Comparison of ENCODE assay signal across 8 cellular contexts in the genomic region with DNA sequence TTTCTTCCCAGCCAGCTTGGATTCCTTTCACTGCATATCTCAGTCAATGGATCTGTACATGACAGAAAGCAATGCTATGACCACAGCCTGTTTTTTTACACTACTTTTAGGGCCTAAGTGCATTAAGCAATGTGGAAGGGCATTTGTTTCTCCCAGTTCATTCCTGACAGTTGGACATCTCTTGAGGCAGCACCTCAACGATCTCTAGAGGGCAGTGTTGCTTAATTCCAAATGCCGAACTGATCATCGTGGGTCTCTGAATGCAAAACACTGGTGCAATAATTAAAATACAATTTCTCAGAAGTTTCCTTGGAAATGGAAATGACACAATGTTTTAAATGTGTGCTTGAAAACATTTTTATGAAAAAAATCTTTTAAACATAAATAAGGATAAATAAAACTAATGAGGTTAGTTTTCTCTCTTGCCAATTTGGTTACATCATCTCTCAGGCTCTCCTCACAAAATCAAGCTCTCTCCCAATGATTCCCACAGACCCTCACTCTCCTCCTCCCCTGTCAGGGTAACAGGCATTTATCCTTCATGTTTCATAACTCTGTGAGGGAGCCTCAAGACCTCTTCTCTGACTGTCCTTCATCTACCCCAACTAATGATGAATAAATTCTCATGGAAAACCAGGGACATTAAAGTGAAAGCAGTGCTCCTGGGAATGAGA.
A peak's percentile ranks its signal among the peaks of the same experiment; 100 is the strongest.
DNase-seq lines count a peak whose midpoint lies in the region; ATAC-seq and TF ChIP-seq lines count a peak whose summit lies in the region.

No MANE protein-coding gene starts in this region.

- peaks cover 6% of the 10 kb centered on the region for H3K4me1 Mint-ChIP-seq in activated naive CD8-positive, alpha-beta T cell treated with anti-CD3 and anti-CD28 coated beads, Interleukin-2, amount 10 ng/mL, durations not matched to agents 7 days and 5 days

- peaks cover 9% of the 10 kb centered on the region for H3K4me1 ChIP-seq in cardiac muscle cell (ENCODE audit: low read depth)

- no peaks in the 10 kb centered on the region for H3K9me3 ChIP-seq in cardiac muscle cell (ENCODE audit: low read depth)

- intact Hi-C loops in posterior cingulate gyrus (cut with DNase I), result loop anchor here (10.0 kb wide), 2 partner anchors 191 to 401 kb away; partner anchors contain the start of gene SLC16A7

- H3K27ac ChIP-seq in cardiac muscle cell, result peak overlapping the region; percentile 45

- no peaks in the 10 kb centered on the region for H3K36me3 Mint-ChIP-seq in activated naive CD8-positive, alpha-beta T cell treated with anti-CD3 and anti-CD28 coated beads, Interleukin-2, amount 10 ng/mL, durations not matched to agents 7 days and 5 days

- H3K9me3 Mint-ChIP-seq in activated naive CD8-positive, alpha-beta T cell treated with anti-CD3 and anti-CD28 coated beads, Interleukin-2, amount 10 ng/mL, durations not matched to agents 7 days and 5 days, result no peaks in the 10 kb centered on the region

- H3K27me3 Mint-ChIP-seq in activated naive CD8-positive, alpha-beta T cell treated with anti-CD3 and anti-CD28 coated beads, Interleukin-2, amount 10 ng/mL, durations not matched to agents 7 days and 5 days, result peaks cover 2% of the 10 kb centered on the region

- peak; percentile 87 for ATAC-seq in GM18867 (IDR thresholded peaks at IDR 0.05; ENCODE audit: unreplicated experiment)
- ATAC-seq in HG03354 (IDR thresholded peaks at IDR 0.05; ENCODE audit: poor library complexity, severe bottlenecking, unreplicated experiment), result peak; percentile 78
- peak; percentile 66 for ATAC-seq in activated naive CD8-positive, alpha-beta T cell treated with anti-CD3 and anti-CD28 coated beads, Interleukin-2, amount 10 ng/mL, durations not matched to agents 7 days and 5 days (ENCODE audit: low read depth)

- H3K36me3 ChIP-seq in cardiac muscle cell, result no peaks in the 10 kb centered on the region

- H3K4me3 Mint-ChIP-seq in activated naive CD8-positive, alpha-beta T cell treated with anti-CD3 and anti-CD28 coated beads, Interleukin-2, amount 10 ng/mL, durations not matched to agents 7 days and 5 days, result peak overlapping the region; percentile 18

- POLR2A ChIA-PET in activated naive CD8-positive, alpha-beta T cell treated with anti-CD3 and anti-CD28 coated beads, Interleukin-2, amount 10 ng/mL, durations not matched to agents 7 days and 5 days (lab: Charles Lee), result no interaction called here

- DNase-seq in CMK (ENCODE audit: low read depth), result peak; percentile 1
- peak; percentile 58 for DNase-seq in NCI-H69 (lab: John Stamatoyannopoulos, UW)
- DNase-seq in activated naive CD8-positive, alpha-beta T cell treated with anti-CD3 and anti-CD28 coated beads, Interleukin-2, amount 10 ng/mL, durations not matched to agents 7 days and 5 days, result no peak
- DNase-seq in cardiac muscle cell (ENCODE audit: low read depth in 1 of 2, low spot score in 1 of 2), result peak; percentile 80 to 82
- DNase-seq in posterior cingulate gyrus, result peak in 6 of 10 donors; percentile 10 to 85 (median 44)
- DNase-seq in T1000 (lab: John Stamatoyannopoulos, UW), result no peak

- no peak overlapping the region for H3K27ac Mint-ChIP-seq in activated naive CD8-positive, alpha-beta T cell treated with anti-CD3 and anti-CD28 coated beads, Interleukin-2, amount 10 ng/mL, durations not matched to agents 7 days and 5 days

- H3K4me3 ChIP-seq in cardiac muscle cell, result no peak overlapping the region

- H3K27me3 ChIP-seq in cardiac muscle cell, result no peaks in the 10 kb centered on the region

- TF ChIP-seq CTCF in cardiac muscle cell (IDR thresholded peaks at IDR 0.05; ENCODE audit: low read depth, low read length), result peak; percentile 86

Comparison
In these comparisons a context has a peak if more than half of its experiments do, and no peak if none do; other contexts are left out.
1. DNase-seq: peak in CMK (single experiment), NCI-H69 (single experiment), cardiac muscle cell (2 of 2) and posterior cingulate gyrus (6 of 10); none in activated naive CD8-positive, alpha-beta T cell treated with anti-CD3 and anti-CD28 coated beads, Interleukin-2, amount 10 ng/mL, durations not matched to agents 7 days and 5 days (single experiment) and T1000 (single experiment).
2. Peak in every context shown above with its lines, with median percentiles within 50 percentile points of each other: ATAC-seq.